16 cellular contexts compared by ENCODE assay signal in the genomic region with DNA sequence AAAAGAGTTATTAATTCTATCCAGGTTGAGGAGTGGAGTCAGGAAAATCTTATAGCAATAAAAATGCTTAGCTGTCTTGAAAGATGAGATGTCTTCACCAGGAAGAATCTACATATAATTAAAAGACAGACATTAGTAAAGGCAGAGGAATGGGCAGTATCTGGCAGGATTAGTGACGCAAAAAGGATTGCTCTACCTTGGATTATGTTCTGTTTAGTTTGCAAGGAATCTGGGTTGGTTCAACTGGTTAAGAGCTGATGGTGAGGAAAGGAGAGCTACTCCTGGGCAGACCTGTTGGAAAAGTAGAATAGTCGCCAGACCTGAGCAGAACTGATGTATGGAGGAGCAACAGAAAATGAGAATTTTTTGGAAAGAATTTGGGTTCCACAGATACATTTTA.
DNase-seq lines count a peak whose midpoint lies in the region; ATAC-seq, FAIRE-seq and TF ChIP-seq lines count a peak whose summit lies in the region.
"Had no signal": no experiment of that assay in that cellular context is flagged by ENCODE, and none has a peak within 500 bp of the region (broad histone marks: within the 10 kb centered on the region; RNA-seq: fewer than 3 reads in every experiment).

No MANE protein-coding gene starts in this region.

- TF ChIP-seq RAD21 in liver (IDR thresholded peaks at IDR 0.05), result no peak
- TF ChIP-seq RAD21 in HepG2 (CRISPR knock-in tag; IDR thresholded peaks at IDR 0.05), result no peak

- H3K4me1 ChIP-seq in liver (ENCODE audit: control insufficient read depth in 4 of 4, insufficient read depth in 4 of 4, low read length in 3 of 4) (peaks cover 8 to 48% (median 30%) of the 10 kb centered on the region in 4 donors), HepG2 (ENCODE audit: insufficient read depth, low read length) (peaks cover 40% of the 10 kb centered on the region), hepatocyte (ENCODE audit: insufficient read depth) (peaks cover 19% of the 10 kb centered on the region)

- H3K27ac ChIP-seq in liver (ENCODE audit: low read depth in 1 of 2, low read length in 2 of 2), result peak overlapping the region; percentile 14 to 45
- H3K27ac ChIP-seq in HepG2 (ENCODE audit: extremely low read length, insufficient read depth, low read length), result no peak overlapping the region
- H3K27ac ChIP-seq in hepatocyte, result peak overlapping the region; percentile 72
- H3K27ac ChIP-seq: HL-60 had no signal

- H3K27me3 ChIP-seq in liver (ENCODE audit: control insufficient read depth in 4 of 4, insufficient read depth in 4 of 4, low read length in 3 of 4) (no peaks in the 10 kb centered on the region), HepG2 (ENCODE audit: control insufficient read depth in 1 of 2, insufficient read depth in 2 of 2, low read length in 2 of 2) (no peaks in the 10 kb centered on the region), hepatocyte (no peaks in the 10 kb centered on the region)
- H3K27me3 ChIP-seq: BLaER1 treated with 17β-estradiol and CSF1 and Interleukin-3, amounts not matched to agents 10 nM and 100 nM had no signal

- no peaks in the 10 kb centered on the region for H3K79me2 ChIP-seq in HepG2 (ENCODE audit: insufficient read depth, low read length)
- no peaks in the 10 kb centered on the region for H3K79me2 ChIP-seq in hepatocyte

- H3K4me1 Mint-ChIP-seq in nephron progenitor cell, result peaks cover 16% of the 10 kb centered on the region

- no peak overlapping the region for H2AFZ ChIP-seq in HepG2 (ENCODE audit: low read length)
- H2AFZ ChIP-seq in hepatocyte, result no peak overlapping the region

- BruUV-seq in HepG2 (replicated peaks; lab: Mats Ljungman, UMichigan), result no TSS peak

- H3K36me3 ChIP-seq in liver (ENCODE audit: control insufficient read depth in 4 of 4, insufficient read depth in 3 of 4, low read depth in 1 of 4, low read length in 3 of 4) (no peaks in the 10 kb centered on the region), HepG2 (replicated peaks in 1 of 2; ENCODE audit: control insufficient read depth in 1 of 2, insufficient read depth in 2 of 2, low read length in 2 of 2) (no peaks in the 10 kb centered on the region), hepatocyte (replicated peaks; ENCODE audit: insufficient read depth, low read depth) (no peaks in the 10 kb centered on the region)
- H3K36me3 ChIP-seq: BLaER1 treated with 17β-estradiol and CSF1 and Interleukin-3, amounts not matched to agents 10 nM and 100 nM had no signal

- CTCF ChIA-PET in HepG2 (lab: Yijun Ruan, JAX; ENCODE audit: low intra/inter-chr PET ratio, low total read pairs), result no interaction called here

- H3K4me3 Mint-ChIP-seq in nephron progenitor cell, result no peak overlapping the region
- H3K4me3 Mint-ChIP-seq: CD4-positive, CD25-positive, alpha-beta regulatory T cell had no signal

- TF ChIP-seq EP300 in HepG2 (IDR thresholded peaks at IDR 0.05; ENCODE audit: low read depth in 2 of 2, low read length in 2 of 2) (no peak), HepG2 (CRISPR knock-in tag; IDR thresholded peaks at IDR 0.05; ENCODE audit: borderline replicate concordance) (no peak)

- no peak for DNase-seq in HepG2 (ENCODE audit: low spot score)
- DNase-seq in hepatocyte (ENCODE audit: low spot score), result no peak
- DNase-seq in nephron progenitor cell, result no peak
- DNase-seq in activated T-cell treated with anti-CD3 and anti-CD28 coated beads, Interleukin-2, amount 50 U/mL, for 48 hours, result no peak
- no peak for DNase-seq in NCI-H187 (lab: John Stamatoyannopoulos, UW)
- no peak for DNase-seq in NOMO-1 (lab: John Stamatoyannopoulos, UW; ENCODE audit: unreplicated experiment in 2 of 2)
- no peak for DNase-seq in NCI-H2029 (lab: John Stamatoyannopoulos, UW)
- DNase-seq: 8988T; CD4-positive, CD25-positive, alpha-beta regulatory T cell; DMS 273 treated with DMSO at 0.1 percent for 48 hours had no signal

- in situ Hi-C loops in HepG2 (cut with HindIII; ENCODE audit: extremely low pct_ligation_motif_present, low pct_unique_long_range_greater_than_20kb), result no loop called here

- H3K4me3 ChIP-seq in liver (ENCODE audit: low read depth in 1 of 3, low read length in 3 of 3) (no peak overlapping the region), HepG2 (replicated peaks in 1 of 3; ENCODE audit: insufficient read depth in 1 of 3, low read depth in 2 of 3, low read length in 3 of 3) (no peak overlapping the region), hepatocyte (no peak overlapping the region)
- H3K4me3 ChIP-seq: BLaER1 treated with 17β-estradiol and CSF1 and Interleukin-3, amounts not matched to agents 10 nM and 100 nM; GM12878 had no signal

- H3K27ac Mint-ChIP-seq in nephron progenitor cell, result peak overlapping the region; percentile 64
- H3K27ac Mint-ChIP-seq: CD4-positive, CD25-positive, alpha-beta regulatory T cell had no signal

- no peaks in the 10 kb centered on the region for H4K20me1 ChIP-seq in HepG2 (ENCODE audit: insufficient read depth, low read length)
- no peaks in the 10 kb centered on the region for H4K20me1 ChIP-seq in hepatocyte (ENCODE audit: insufficient read depth, poor library complexity, severe bottlenecking)
- H4K20me1 ChIP-seq: BLaER1 treated with 17β-estradiol and CSF1 and Interleukin-3, amounts not matched to agents 10 nM and 100 nM had no signal

- intact Hi-C loops in HepG2 (cut with micrococcal nuclease; ENCODE audit: unreplicated experiment), result no loop called here

- H3K4me2 ChIP-seq in HepG2 (ENCODE audit: low read depth, low read length), result no peak overlapping the region
- H3K4me2 ChIP-seq in hepatocyte, result no peak overlapping the region

- 93% methylated on average over 2 of the region's 2 CpGs for WGBS in liver
- 100% methylated on average over 2 of the region's 2 CpGs for WGBS in HepG2 (ENCODE audit: low lambda C conversion rate)
- 81% methylated on average over 2 of the region's 2 CpGs for WGBS in hepatocyte (ENCODE audit: low lambda C conversion rate, missing lambda C conversion rate)

- no peaks in the 10 kb centered on the region for H3K9me3 Mint-ChIP-seq in nephron progenitor cell
- H3K9me3 Mint-ChIP-seq: CD4-positive, CD25-positive, alpha-beta regulatory T cell had no signal

- TF ChIP-seq POLR2A in HepG2 (IDR thresholded peaks at IDR 0.05; ENCODE audit: insufficient read depth in 1 of 2, low read depth in 2 of 2, low read length in 2 of 2), result no peak

- no peak for FAIRE-seq in HepG2 (lab: Jason Lieb, UNC)
- FAIRE-seq: GM12878, GM18507, H54 had no signal

- TF ChIP-seq CTCF in liver (IDR thresholded peaks at IDR 0.05; ENCODE audit: low read depth, low read length, missing input control) (no peak), HepG2 (CRISPR knock-in tag; IDR thresholded peaks at IDR 0.05) (no peak), hepatocyte (IDR thresholded peaks at IDR 0.05; ENCODE audit: poor library complexity) (no peak), nephron progenitor cell (IDR thresholded peaks at IDR 0.05) (no peak)

- no peaks in the 10 kb centered on the region for H3K27me3 Mint-ChIP-seq in nephron progenitor cell (ENCODE audit: low read depth, poor library complexity)

- H3K36me3 Mint-ChIP-seq in nephron progenitor cell (ENCODE audit: low read depth), result peaks cover 18% of the 10 kb centered on the region
- H3K36me3 Mint-ChIP-seq: CD4-positive, CD25-positive, alpha-beta regulatory T cell had no signal

- POLR2A ChIA-PET in HepG2 (lab: Yijun Ruan, JAX), result no interaction called here

- H3K9ac ChIP-seq in liver (ENCODE audit: low read depth in 1 of 2, low read length in 2 of 2), result no peak overlapping the region
- no peak overlapping the region for H3K9ac ChIP-seq in HepG2 (ENCODE audit: insufficient read depth, low read depth, low read length)

- no peaks in the 10 kb centered on the region for H3K9me2 ChIP-seq in hepatocyte (replicated peaks; ENCODE audit: insufficient read depth)

- no peak for ATAC-seq in HepG2
- ATAC-seq: GM12878 had no signal

- H3K9me3 ChIP-seq in liver (ENCODE audit: control insufficient read depth in 4 of 4, low read length in 3 of 4) (no peaks in the 10 kb centered on the region), HepG2 (ENCODE audit: low read length) (no peaks in the 10 kb centered on the region), hepatocyte (ENCODE audit: low read depth) (no peaks in the 10 kb centered on the region)
- H3K9me3 ChIP-seq: BLaER1 treated with 17β-estradiol and CSF1 and Interleukin-3, amounts not matched to agents 10 nM and 100 nM had no signal

TF ChIP-seq in HepG2, 621 proteins besides CTCF, POLR2A, EP300 and RAD21 (continues in another document):
- no peak for TF ChIP-seq NBN (conservative IDR thresholded peaks at IDR 0.05)
- TF ChIP-seq NR2C2 (CRISPR knock-in tag; IDR thresholded peaks at IDR 0.05; ENCODE audit: borderline replicate concordance), result no peak
- TF ChIP-seq, protein P1, sequence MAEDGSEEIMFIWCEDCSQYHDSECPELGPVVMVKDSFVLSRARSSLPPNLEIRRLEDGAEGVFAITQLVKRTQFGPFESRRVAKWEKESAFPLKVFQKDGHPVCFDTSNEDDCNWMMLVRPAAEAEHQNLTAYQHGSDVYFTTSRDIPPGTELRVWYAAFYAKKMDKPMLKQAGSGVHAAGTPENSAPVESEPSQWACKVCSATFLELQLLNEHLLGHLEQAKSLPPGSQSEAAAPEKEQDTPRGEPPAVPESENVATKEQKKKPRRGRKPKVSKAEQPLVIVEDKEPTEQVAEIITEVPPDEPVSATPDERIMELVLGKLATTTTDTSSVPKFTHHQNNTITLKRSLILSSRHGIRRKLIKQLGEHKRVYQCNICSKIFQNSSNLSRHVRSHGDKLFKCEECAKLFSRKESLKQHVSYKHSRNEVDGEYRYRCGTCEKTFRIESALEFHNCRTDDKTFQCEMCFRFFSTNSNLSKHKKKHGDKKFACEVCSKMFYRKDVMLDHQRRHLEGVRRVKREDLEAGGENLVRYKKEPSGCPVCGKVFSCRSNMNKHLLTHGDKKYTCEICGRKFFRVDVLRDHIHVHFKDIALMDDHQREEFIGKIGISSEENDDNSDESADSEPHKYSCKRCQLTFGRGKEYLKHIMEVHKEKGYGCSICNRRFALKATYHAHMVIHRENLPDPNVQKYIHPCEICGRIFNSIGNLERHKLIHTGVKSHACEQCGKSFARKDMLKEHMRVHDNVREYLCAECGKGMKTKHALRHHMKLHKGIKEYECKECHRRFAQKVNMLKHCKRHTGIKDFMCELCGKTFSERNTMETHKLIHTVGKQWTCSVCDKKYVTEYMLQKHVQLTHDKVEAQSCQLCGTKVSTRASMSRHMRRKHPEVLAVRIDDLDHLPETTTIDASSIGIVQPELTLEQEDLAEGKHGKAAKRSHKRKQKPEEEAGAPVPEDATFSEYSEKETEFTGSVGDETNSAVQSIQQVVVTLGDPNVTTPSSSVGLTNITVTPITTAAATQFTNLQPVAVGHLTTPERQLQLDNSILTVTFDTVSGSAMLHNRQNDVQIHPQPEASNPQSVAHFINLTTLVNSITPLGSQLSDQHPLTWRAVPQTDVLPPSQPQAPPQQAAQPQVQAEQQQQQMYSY (CRISPR knock-in tag; IDR thresholded peaks at IDR 0.05), result no peak
- no peak for TF ChIP-seq PHF20 (CRISPR knock-in tag; IDR thresholded peaks at IDR 0.05)
